7 cellular contexts compared by ENCODE assay signal in the genomic region with DNA sequence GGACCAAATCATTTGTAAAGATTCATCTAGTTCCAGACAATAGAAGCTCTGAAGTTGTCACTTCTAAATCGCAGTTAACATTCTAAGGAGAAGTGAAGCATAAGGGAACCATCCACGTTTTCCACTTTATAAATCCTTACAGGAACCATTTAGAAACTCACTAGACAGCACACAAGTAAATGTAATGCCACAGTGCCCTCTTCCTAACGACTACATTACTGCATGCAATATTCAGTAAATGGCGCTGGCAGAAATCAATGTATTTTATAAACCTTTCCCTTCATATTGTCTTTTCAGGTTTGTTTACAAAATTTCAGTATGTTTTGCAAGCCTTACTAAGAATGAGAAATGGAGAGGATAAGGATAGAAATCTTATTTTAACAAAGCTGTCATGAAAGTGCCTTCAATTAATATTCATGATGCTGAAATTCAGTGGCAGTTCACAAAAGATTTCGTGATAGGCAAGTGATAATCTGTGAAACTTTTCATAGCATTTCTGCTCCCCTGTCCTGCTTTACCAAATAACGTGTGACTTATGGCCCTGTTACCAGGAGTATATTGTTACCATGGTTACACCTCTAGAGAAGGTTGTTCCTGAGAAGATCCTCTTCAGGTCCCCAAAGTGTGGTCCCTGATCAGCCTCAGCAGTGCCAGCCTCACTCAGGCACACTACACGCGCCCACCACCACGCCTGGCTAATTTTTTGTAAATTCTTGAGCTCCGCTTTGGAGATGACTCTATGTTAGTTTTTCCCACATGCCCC. TPM values are rescaled to one million over a fixed set of nuclear protein-coding genes. Genes with fewer than 3 reads are reported as not detected.
DNase-seq lines count a peak whose midpoint lies in the region; TF ChIP-seq lines count a peak whose summit lies in the region.

No MANE protein-coding gene starts in this region.

- no peak overlapping the region for H3K4me3 ChIP-seq in GM23248
- H3K4me3 ChIP-seq in esophagus muscularis mucosa = no peak overlapping the region

- H3K27me3 ChIP-seq in GM23248 (replicated peaks; ENCODE audit: insufficient read depth) (no peaks in the 10 kb centered on the region), esophagus muscularis mucosa (no peaks in the 10 kb centered on the region)

- H3K27me3 Mint-ChIP-seq in neural crest cell (ENCODE audit: low read depth) = no peaks in the 10 kb centered on the region

- H4K20me1 ChIP-seq in GM23248 (ENCODE audit: insufficient read depth) = no peaks in the 10 kb centered on the region

- H3K9me3 ChIP-seq in GM23248 (ENCODE audit: low read depth) (no peaks in the 10 kb centered on the region), esophagus muscularis mucosa (no peaks in the 10 kb centered on the region)

- H3K4me1 Mint-ChIP-seq in neural crest cell = peaks cover 10% of the 10 kb centered on the region

- H3K36me3 Mint-ChIP-seq in neural crest cell (ENCODE audit: low read depth) = no peaks in the 10 kb centered on the region

- 46 to 47% methylated on average over 10 of the region's 10 CpGs for WGBS in GM23248 (ENCODE audit: low coverage in 1 of 2, low lambda C conversion rate in 2 of 2, missing lambda C conversion rate in 2 of 2), 2 experiments
- 49% methylated on average over 10 of the region's 10 CpGs for WGBS in esophagus muscularis mucosa

- no peak for TF ChIP-seq POLR2A in esophagus muscularis mucosa (IDR thresholded peaks at IDR 0.05; ENCODE audit: low read depth)

- H3K9me2 ChIP-seq in GM23248 (ENCODE audit: insufficient read depth) = no peaks in the 10 kb centered on the region

- in situ Hi-C loops in GM23248 (cut with MboI) = no loop called here

- intact Hi-C loops in esophagus muscularis mucosa (cut with DNase I) = loop anchor here (10.0 kb wide), 1 partner anchor 1054 kb away; no protein-coding TSS in a partner anchor

- peak; percentile 54 to 68 (median 66) for TF ChIP-seq CTCF in esophagus muscularis mucosa (IDR thresholded peaks at IDR 0.05)
- peak; percentile 82 for TF ChIP-seq CTCF in neural crest cell (conservative IDR thresholded peaks at IDR 0.05)

- H3K4me3 Mint-ChIP-seq in neural crest cell = peak overlapping the region; percentile 76

- no peak overlapping the region for H3K27ac Mint-ChIP-seq in neural crest cell (ENCODE audit: unreplicated experiment)

- 0 out of 2 replicates have a peak, but pooled peaks cover 8% of the 10 kb centered on the region for H3F3A ChIP-seq in GM23248 (ENCODE audit: insufficient read depth)

- no peak overlapping the region for H3K9ac ChIP-seq in GM23248

- H3K4me1 ChIP-seq in GM23248 (ENCODE audit: insufficient read depth) = no peaks in the 10 kb centered on the region
- H3K4me1 ChIP-seq in esophagus muscularis mucosa = peaks cover 6 to 15% (median 11%) of the 10 kb centered on the region in 4 donors

- no peak overlapping the region for H3K4me2 ChIP-seq in GM23248 (ENCODE audit: unreplicated experiment)

- H3K36me3 ChIP-seq in GM23248 (ENCODE audit: low read depth) (no peaks in the 10 kb centered on the region), esophagus muscularis mucosa (no peaks in the 10 kb centered on the region)

- DNase-seq in GF-D8 (lab: John Stamatoyannopoulos, UW) (peak; percentile 17), GM23248 (peak; percentile 79), NAMALWA (ENCODE audit: low spot score) (peak; percentile 71), SW480 (ENCODE audit: low spot score) (peak; percentile 48), esophagus muscularis mucosa (ENCODE audit: extremely low spot score) (no peak), neural crest cell (ENCODE audit: low read depth, low spot score) (no peak), islet precursor cell (no peak)

- H2AFZ ChIP-seq in GM23248 = peak overlapping the region; percentile 27

- no peaks in the 10 kb centered on the region for H3K9me3 Mint-ChIP-seq in neural crest cell

- TF ChIP-seq EP300 in esophagus muscularis mucosa (IDR thresholded peaks at IDR 0.05) = no peak

- H3K79me2 ChIP-seq in GM23248 (ENCODE audit: insufficient read depth) = no peaks in the 10 kb centered on the region

- H3K27ac ChIP-seq in GM23248 (no peak overlapping the region), esophagus muscularis mucosa (replicated peaks in 1 of 4) (no peak overlapping the region)

RNA-seq across cellular contexts. Expression of a gene that starts 54.2 kb away (rescaled TPM):
- total RNA-seq in GM23248 (2014; rRNA removed; shearing (Covaris generic)) = 26.6 and 32.6 TPM in 2 replicates
- polyA plus RNA-seq in GM23248 (2016; fragmentation: Nextera tagmentation; extraction: Ambion mirVana) = 25.5 and 26.0 TPM in 2 replicates
- total RNA-seq in esophagus muscularis mucosa (10 to 100 TPM; 11.2 to 21.9 (median 16.6) TPM), neural crest cell (43.9 and 48.1 TPM in 2 replicates)

Comparison
In these comparisons a context has a peak if more than half of its experiments do, and no peak if none do; other contexts are left out.
1. DNase-seq: peak in GF-D8 (single experiment), GM23248 (single experiment), NAMALWA (single experiment) and SW480 (single experiment); none in esophagus muscularis mucosa (single experiment), neural crest cell (single experiment) and islet precursor cell (single experiment).